In genomic region chr1:99603699-99604595, GRCh38 we compare ENCODE assay signal across 15 cellular contexts. TPM values are rescaled to one million over a fixed set of nuclear protein-coding genes. Genes with fewer than 3 reads are reported as not detected.
DNase-seq lines count a peak whose midpoint lies in the region; ATAC-seq, FAIRE-seq and TF ChIP-seq lines count a peak whose summit lies in the region.
"Had no signal": no experiment of that assay in that cellular context is flagged by ENCODE, and none has a peak within 500 bp of the region (broad histone marks: within the 10 kb centered on the region; RNA-seq: fewer than 3 reads in every experiment).

No MANE protein-coding gene starts in this region.

- no peak overlapping the region for H3K18ac ChIP-seq in neuronal stem cell (ENCODE audit: low read length)

- H4K91ac ChIP-seq in neuronal stem cell (ENCODE audit: low read depth, low read length, poor library complexity) = no peak overlapping the region

- dilution Hi-C loops in endothelial cell of umbilical vein (cut with MboI; ENCODE audit: extremely low pct_ligation_motif_present, low sequenced_read_pairs) = no loop called here

- no peak overlapping the region for H2BK12ac ChIP-seq in neuronal stem cell (ENCODE audit: low read length)

- no peak overlapping the region for H2BK5ac ChIP-seq in neuronal stem cell (ENCODE audit: low read length)

- H2AFZ ChIP-seq in endothelial cell of umbilical vein (ENCODE audit: low read depth, low read length) = peak overlapping the region; percentile 79
- H2AFZ ChIP-seq in neuronal stem cell (ENCODE audit: low read length) = peak overlapping the region; percentile 75

- peak overlapping the region; percentile 11 for H3K9ac ChIP-seq in endothelial cell of umbilical vein (replicated peaks; ENCODE audit: extremely low read depth, insufficient read depth, low read length)
- H3K9ac ChIP-seq in neuronal stem cell (ENCODE audit: low read depth, low read length, poor library complexity) = no peak overlapping the region

- H3K9me3 ChIP-seq in endothelial cell of umbilical vein (replicated peaks; ENCODE audit: control insufficient read depth, insufficient read depth, low read length) (no peaks in the 10 kb centered on the region), neuronal stem cell (replicated peaks in 1 of 2; ENCODE audit: control insufficient read depth in 2 of 2, insufficient read depth in 1 of 2, low read depth in 1 of 2, low read length in 2 of 2) (peaks cover 0 to 7% of the 10 kb centered on the region in 2 donors), prostate gland (no peaks in the 10 kb centered on the region)
- H3K9me3 ChIP-seq: pancreas, thyroid gland had no signal

- no peak overlapping the region for H3K4me3 ChIP-seq in endothelial cell of umbilical vein (replicated peaks in 1 of 3; ENCODE audit: insufficient read depth in 1 of 3, low read depth in 1 of 3, low read length in 3 of 3)
- H3K4me3 ChIP-seq in neuronal stem cell (ENCODE audit: low read length in 2 of 2) = no peak overlapping the region
- no peak overlapping the region for H3K4me3 ChIP-seq in prostate gland
- H3K4me3 ChIP-seq: pancreas, SK-N-MC, thyroid gland had no signal

- FAIRE-seq in endothelial cell of umbilical vein (lab: Jason Lieb, UNC) = no peak
- FAIRE-seq: pancreas had no signal

- no peaks in the 10 kb centered on the region for H4K20me1 ChIP-seq in endothelial cell of umbilical vein (replicated peaks; ENCODE audit: control insufficient read depth, extremely low read depth, insufficient read depth, low read length)

- H3K27me3 ChIP-seq in endothelial cell of umbilical vein (ENCODE audit: control insufficient read depth in 2 of 2, insufficient read depth in 2 of 2, low read length in 2 of 2) = no peaks in the 10 kb centered on the region
- no peaks in the 10 kb centered on the region for H3K27me3 ChIP-seq in neuronal stem cell (ENCODE audit: control insufficient read depth in 3 of 3, insufficient read depth in 3 of 3, low read depth in 1 of 3, low read length in 3 of 3)
- no peaks in the 10 kb centered on the region for H3K27me3 ChIP-seq in prostate gland (replicated peaks; ENCODE audit: insufficient read depth)
- H3K27me3 ChIP-seq: pancreas, thyroid gland had no signal

- no peaks in the 10 kb centered on the region for H3K36me3 ChIP-seq in endothelial cell of umbilical vein (ENCODE audit: control insufficient read depth in 2 of 2, extremely low read depth in 1 of 2, insufficient read depth in 2 of 2, low read length in 2 of 2)
- no peaks in the 10 kb centered on the region for H3K36me3 ChIP-seq in neuronal stem cell (replicated peaks in 1 of 2; ENCODE audit: control insufficient read depth in 2 of 2, insufficient read depth in 2 of 2, low read length in 2 of 2)
- no peaks in the 10 kb centered on the region for H3K36me3 ChIP-seq in prostate gland
- H3K36me3 ChIP-seq: pancreas, thyroid gland had no signal

- BruUV-seq in endothelial cell of umbilical vein (replicated peaks; lab: Mats Ljungman, UMichigan) = no TSS peak

- H2BK120ac ChIP-seq in neuronal stem cell (ENCODE audit: low read depth, low read length) = no peak overlapping the region

- TF ChIP-seq CTCF in endothelial cell of umbilical vein (IDR thresholded peaks at IDR 0.05; ENCODE audit: extremely low read depth in 1 of 2, insufficient read depth in 1 of 2, low read depth in 1 of 2, low read length in 2 of 2) = no peak
- no peak for TF ChIP-seq CTCF in prostate gland (IDR thresholded peaks at IDR 0.05)

- H3K79me2 ChIP-seq in endothelial cell of umbilical vein (ENCODE audit: control insufficient read depth, insufficient read depth, low read length) = no peaks in the 10 kb centered on the region

- no peak overlapping the region for H3K4ac ChIP-seq in neuronal stem cell (ENCODE audit: low read length)

- ATAC-seq in HG02588 (IDR thresholded peaks at IDR 0.05; ENCODE audit: unreplicated experiment) = no peak
- ATAC-seq: pancreas had no signal

- H2AK5ac ChIP-seq in neuronal stem cell (ENCODE audit: low read depth, low read length) = no peak overlapping the region

- intact Hi-C loops in endothelial cell of umbilical vein (cut with micrococcal nuclease) = no loop called here
- intact Hi-C loops in prostate gland (cut with DNase I) = no loop called here

- H3K27ac ChIP-seq in endothelial cell of umbilical vein (ENCODE audit: insufficient read depth, low read depth, low read length) (peak overlapping the region; percentile 16), neuronal stem cell (replicated peaks; ENCODE audit: low read length) (no peak overlapping the region), prostate gland (no peak overlapping the region)
- H3K27ac ChIP-seq: epithelial cell of prostate, pancreas, SK-N-MC, thyroid gland had no signal

- no peak overlapping the region for H3K23ac ChIP-seq in neuronal stem cell (ENCODE audit: low read depth, low read length, poor library complexity)

- TF ChIP-seq POLR2A in endothelial cell of umbilical vein (IDR thresholded peaks at IDR 0.05; ENCODE audit: low read depth, low read length) (no peak), prostate gland (IDR thresholded peaks at IDR 0.05) (no peak)

- WGBS in neuronal stem cell (ENCODE audit: extremely low coverage in 2 of 2, insufficient read length in 2 of 2, insufficient replicate concordance in 1 of 2), 2 donors = no CpG with 5 or more reads among the region's 1 CpG
- 72% methylated on average over 1 of the region's 1 CpG for WGBS in prostate gland

- no peak overlapping the region for H2BK15ac ChIP-seq in neuronal stem cell (ENCODE audit: low read length)

- H3K14ac ChIP-seq in neuronal stem cell (ENCODE audit: low read length) = no peak overlapping the region

- no peaks in the 10 kb centered on the region for H3K79me1 ChIP-seq in neuronal stem cell (ENCODE audit: low read depth, low read length)

- H3K9me1 ChIP-seq in endothelial cell of umbilical vein (replicated peaks; ENCODE audit: control insufficient read depth, extremely low read depth, insufficient read depth, low read length) = no peaks in the 10 kb centered on the region

- H3K4me1 ChIP-seq in endothelial cell of umbilical vein (ENCODE audit: control insufficient read depth, extremely low read depth, insufficient read depth, low read length) (peaks cover 49% of the 10 kb centered on the region), neuronal stem cell (ENCODE audit: control insufficient read depth in 2 of 2, insufficient read depth in 1 of 2, low read depth in 1 of 2, low read length in 2 of 2) (peaks cover 6 to 22% of the 10 kb centered on the region in 2 donors), prostate gland (replicated peaks) (no peaks in the 10 kb centered on the region)
- H3K4me1 ChIP-seq: pancreas, thyroid gland had no signal

- CTCF ChIA-PET in endothelial cell of umbilical vein (lab: Charles Lee) = interaction anchor here (0.8 to 1.0 kb wide), 2 partner anchors 11 to 122 kb away, joined by 3 read pairs; no protein-coding TSS in a partner anchor

- peak; percentile 13 for DNase-seq in EL
- peak; percentile 40 for DNase-seq in M059J (ENCODE audit: low read depth)
- DNase-seq in endothelial cell of umbilical vein (ENCODE audit: low read depth, low spot score) = peak; percentile 48
- no peak for DNase-seq in neuronal stem cell (ENCODE audit: low spot score)
- DNase-seq in NCI-H446 treated with DMSO at 0.1 percent for 48 hours (lab: John Stamatoyannopoulos, UW) = no peak
- DNase-seq in prostate gland (ENCODE audit: low spot score) = no peak
- DNase-seq in C1 segment of cervical spinal cord (lab: John Stamatoyannopoulos, UW) = no peak
- DNase-seq: activated naive CD4-positive, alpha-beta T cell treated with anti-CD3 and anti-CD28 coated beads, Interleukin-2, amount 10 ng/mL, durations not matched to agents 7 days and 5 days; DMS153; midbrain; pancreas; thyroid gland had no signal

- H3K4me2 ChIP-seq in endothelial cell of umbilical vein (ENCODE audit: insufficient read depth, low read length) = peak overlapping the region; percentile 10
- no peak overlapping the region for H3K4me2 ChIP-seq in neuronal stem cell (ENCODE audit: insufficient read depth, low read length, poor library complexity, severe bottlenecking)

- POLR2A ChIA-PET in endothelial cell of umbilical vein (lab: Charles Lee) = no interaction called here

- H4K8ac ChIP-seq in neuronal stem cell (ENCODE audit: low read depth, low read length) = no peak overlapping the region

TF ChIP-seq in endothelial cell of umbilical vein, 7 proteins besides CTCF, POLR2A, EP300 and RAD21:
- no peak for TF ChIP-seq FOS (IDR thresholded peaks at IDR 0.05; ENCODE audit: borderline replicate concordance, insufficient read depth, low read length)
- TF ChIP-seq MYC (IDR thresholded peaks at IDR 0.05; ENCODE audit: low read depth, low read length) = no peak
- TF ChIP-seq GATA2 (IDR thresholded peaks at IDR 0.05; ENCODE audit: insufficient read depth, insufficient read length, low read depth, low read length) = no peak
- no peak for TF ChIP-seq POLR2AphosphoS5 (IDR thresholded peaks at IDR 0.05; ENCODE audit: insufficient read depth, low read depth, low read length)
- TF ChIP-seq MAX (IDR thresholded peaks at IDR 0.05; ENCODE audit: insufficient read depth, insufficient read length) = no peak
- no peak for TF ChIP-seq EZH2 (IDR thresholded peaks at IDR 0.05; ENCODE audit: borderline replicate concordance, low read depth, low read length, severe bottlenecking)
- no peak for TF ChIP-seq JUN (IDR thresholded peaks at IDR 0.05; ENCODE audit: borderline replicate concordance, insufficient read depth, insufficient read length, low read depth)
TF ChIP-seq in endothelial cell of umbilical vein: peak in this region for 0.

RNA-seq across cellular contexts. Expression of gene PALMD, which starts 42.0 kb away (rescaled TPM):
- 10.2 and 11.7 TPM in 2 replicates for total RNA-seq in M059J (2014; rRNA removed; shearing (Covaris generic))
- total RNA-seq in endothelial cell of umbilical vein = 137 and 140 TPM in 2 replicates
- polyA plus RNA-seq in endothelial cell of umbilical vein = 40.2 and 52.6 TPM in 2 replicates
- 77.1 and 91.5 TPM in 2 replicates for polyA plus RNA-seq in endothelial cell of umbilical vein (2011; cell fraction: cytosol; rRNA removed)
- 207 and 208 TPM in 2 replicates for polyA plus RNA-seq in endothelial cell of umbilical vein (2011; cell fraction: nucleus; rRNA removed)
- polyA plus RNA-seq in endothelial cell of umbilical vein (2012) = 134 and 174 TPM in 2 replicates
- 100 and 108 TPM in 2 replicates for polyA minus RNA-seq in endothelial cell of umbilical vein
- 1.3 TPM for polyA minus RNA-seq in endothelial cell of umbilical vein (2011; cell fraction: cytosol; rRNA and poly(A)+ RNA removed)
- 278 and 328 TPM in 2 replicates for polyA minus RNA-seq in endothelial cell of umbilical vein (2011; cell fraction: nucleus; rRNA and poly(A)+ RNA removed)
- polyA plus RNA-seq in neuronal stem cell (2013, experiment 1 of 2) = not detected
- not detected for polyA plus RNA-seq in neuronal stem cell (2013, experiment 2 of 2)
- total RNA-seq in prostate gland = 10 to 100 TPM; 17.8 to 18.2 TPM

Comparison
In these comparisons a context has a peak if more than half of its experiments do, and no peak if none do; other contexts are left out.
1. DNase-seq: peak in EL (single experiment), M059J (single experiment) and endothelial cell of umbilical vein (single experiment); none in neuronal stem cell (single experiment), NCI-H446 treated with DMSO at 0.1 percent for 48 hours (single experiment), prostate gland (single experiment) and C1 segment of cervical spinal cord (0 of 14).